In genomic region chr9:98523231-98523901, GRCh38 we compare ENCODE assay signal across 1 cellular context.
TF ChIP-seq lines count a peak whose summit lies in the region.

No MANE protein-coding gene starts in this region.

TF ChIP-seq in IMR-90, 13 proteins besides CTCF, POLR2A, EP300 and RAD21 (continued from another document):
- TF ChIP-seq, protein P1, sequence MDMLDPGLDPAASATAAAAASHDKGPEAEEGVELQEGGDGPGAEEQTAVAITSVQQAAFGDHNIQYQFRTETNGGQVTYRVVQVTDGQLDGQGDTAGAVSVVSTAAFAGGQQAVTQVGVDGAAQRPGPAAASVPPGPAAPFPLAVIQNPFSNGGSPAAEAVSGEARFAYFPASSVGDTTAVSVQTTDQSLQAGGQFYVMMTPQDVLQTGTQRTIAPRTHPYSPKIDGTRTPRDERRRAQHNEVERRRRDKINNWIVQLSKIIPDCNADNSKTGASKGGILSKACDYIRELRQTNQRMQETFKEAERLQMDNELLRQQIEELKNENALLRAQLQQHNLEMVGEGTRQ (IDR thresholded peaks at IDR 0.05; ENCODE audit: low read depth, low read length) = no peak
